In genomic region chr2:147297820-147298219, GRCh38 we compare ENCODE assay signal across 8 cellular contexts.
DNase-seq lines count a peak whose midpoint lies in the region; ATAC-seq and TF ChIP-seq lines count a peak whose summit lies in the region.

No MANE protein-coding gene starts in this region.

- H4K20me1 ChIP-seq in mammary epithelial cell (ENCODE audit: insufficient read depth, low read length): no peaks in the 10 kb centered on the region

- H3K27me3 ChIP-seq in mammary epithelial cell (ENCODE audit: insufficient read depth, low read length): no peaks in the 10 kb centered on the region

- no peak overlapping the region for H3K9ac ChIP-seq in mammary epithelial cell (ENCODE audit: insufficient read depth, low read length)

- H3K36me3 ChIP-seq in mammary epithelial cell (ENCODE audit: insufficient read depth, low read length): no peaks in the 10 kb centered on the region

- peaks cover 5% of the 10 kb centered on the region for H3K27me3 Mint-ChIP-seq in nephron progenitor cell (ENCODE audit: low read depth, poor library complexity)

- WGBS in mammary epithelial cell (ENCODE audit: low coverage, missing lambda C conversion rate): 96% methylated on average over 3 of the region's 3 CpGs

- no peak for TF ChIP-seq CTCF in mammary epithelial cell (conservative IDR thresholded peaks at IDR 0.05 in 1 of 2, IDR thresholded peaks at IDR 0.05 in 1 of 2; ENCODE audit: extremely low read depth in 1 of 2, insufficient read depth in 1 of 2, low read depth in 1 of 2, low read length in 2 of 2)
- TF ChIP-seq CTCF in nephron progenitor cell (IDR thresholded peaks at IDR 0.05): no peak
- TF ChIP-seq CTCF in coronary artery (IDR thresholded peaks at IDR 0.05): no peak

- H2AFZ ChIP-seq in mammary epithelial cell (ENCODE audit: low read depth, low read length): no peak overlapping the region

- no peaks in the 10 kb centered on the region for H3K4me1 Mint-ChIP-seq in nephron progenitor cell

- dilution Hi-C loops in mammary epithelial cell (cut with HindIII; ENCODE audit: low sequenced_read_pairs): no loop called here

- intact Hi-C loops in mammary epithelial cell (cut with micrococcal nuclease): no loop called here

- H3K4me3 Mint-ChIP-seq in nephron progenitor cell: no peak overlapping the region

- H3K36me3 Mint-ChIP-seq in nephron progenitor cell (ENCODE audit: low read depth): no peaks in the 10 kb centered on the region

- H3K4me2 ChIP-seq in mammary epithelial cell (ENCODE audit: insufficient read depth, low read depth, low read length): no peak overlapping the region

- no peaks in the 10 kb centered on the region for H3K9me3 Mint-ChIP-seq in nephron progenitor cell

- no peaks in the 10 kb centered on the region for H3K9me3 ChIP-seq in mammary epithelial cell (replicated peaks; ENCODE audit: insufficient read depth, low read length)

- peaks cover 11% of the 10 kb centered on the region for H3K4me1 ChIP-seq in mammary epithelial cell (ENCODE audit: insufficient read depth, low read length)

- DNase-seq in central memory CD4-positive, alpha-beta T cell: peak; percentile 59
- DNase-seq in mammary epithelial cell: no peak
- DNase-seq in nephron progenitor cell: no peak
- DNase-seq in substantia nigra (lab: John Stamatoyannopoulos, UW): no peak
- DNase-seq in coronary artery (ENCODE audit: low spot score): no peak

- CTCF ChIA-PET in mammary epithelial cell (lab: Charles Lee; ENCODE audit: low non-redundant PET): no interaction called here

- H3K79me2 ChIP-seq in mammary epithelial cell (ENCODE audit: insufficient read depth, low read length): no peaks in the 10 kb centered on the region

- ATAC-seq in GM18499 (IDR thresholded peaks at IDR 0.05; ENCODE audit: insufficient read depth, unreplicated experiment): peak; percentile 92
- ATAC-seq in GM21515 (IDR thresholded peaks at IDR 0.05; ENCODE audit: unreplicated experiment): peak; percentile 98
- ATAC-seq in HG03469 (IDR thresholded peaks at IDR 0.05; ENCODE audit: unreplicated experiment): peak; percentile 97

- H3K27ac Mint-ChIP-seq in nephron progenitor cell: no peak overlapping the region

- H3K4me3 ChIP-seq in mammary epithelial cell (replicated peaks in 1 of 3; ENCODE audit: insufficient read depth in 1 of 3, low read depth in 2 of 3, low read length in 3 of 3) (no peak overlapping the region), coronary artery (no peak overlapping the region)

- H3K27ac ChIP-seq in mammary epithelial cell (ENCODE audit: insufficient read depth, low read depth, low read length) (no peak overlapping the region), substantia nigra (ENCODE audit: low read depth, low read length, poor library complexity, severe bottlenecking) (no peak overlapping the region), coronary artery (no peak overlapping the region)

- in situ Hi-C loops in mammary epithelial cell (cut with MboI; ENCODE audit: low sequenced_read_pairs in 2 of 2): no loop called here

- no TSS peak for BruUV-seq in mammary epithelial cell (replicated peaks; lab: Mats Ljungman, UMichigan)
